In genomic region chr4:68906238-68907137, GRCh38 we compare ENCODE assay signal across 11 cellular contexts. TPM values are rescaled to one million over a fixed set of nuclear protein-coding genes. Genes with fewer than 3 reads are reported as not detected.
DNase-seq lines count a peak whose midpoint lies in the region; ATAC-seq, FAIRE-seq and TF ChIP-seq lines count a peak whose summit lies in the region.
"Had no signal": no experiment of that assay in that cellular context is flagged by ENCODE, and none has a peak within 500 bp of the region (broad histone marks: within the 10 kb centered on the region; RNA-seq: fewer than 3 reads in every experiment).

No MANE protein-coding gene starts in this region.

- peak overlapping the region; percentile 28 for H3K4me3 Mint-ChIP-seq in glutamatergic neuron (ENCODE audit: unreplicated experiment)
- peak overlapping the region; percentile 76 for H3K4me3 Mint-ChIP-seq in nephron progenitor cell
- no peak overlapping the region for H3K4me3 Mint-ChIP-seq in natural killer cell treated with Interleukin-12 subunit alpha and Interleukin-12 subunit beta and Interleukin-15 and Interleukin-18, amount 100 ng/mL, for 72 hours
- H3K4me3 Mint-ChIP-seq: CD8-positive, alpha-beta T cell had no signal

- no peak overlapping the region for H3K4me3 ChIP-seq in BLaER1 treated with 17β-estradiol and CSF1 and Interleukin-3, amounts not matched to agents 10 nM and 100 nM
- H3K4me3 ChIP-seq in Panc1 (ENCODE audit: low read depth in 2 of 2, low read length in 2 of 2), result peak overlapping the region; percentile 11 to 44; a peak in 3 of 4 replicates

- no peaks in the 10 kb centered on the region for H3K9me3 ChIP-seq in BLaER1 treated with 17β-estradiol and CSF1 and Interleukin-3, amounts not matched to agents 10 nM and 100 nM (replicated peaks in 1 of 11)
- no peaks in the 10 kb centered on the region for H3K9me3 ChIP-seq in Panc1 (ENCODE audit: control insufficient read depth, insufficient read depth, low read depth, low read length)

- H3K4me2 ChIP-seq in BLaER1 treated with 17β-estradiol and CSF1 and Interleukin-3, amounts not matched to agents 10 nM and 100 nM, result peak overlapping the region in 7 of 11 experiments; percentile 7 to 33 (median 13); a peak in 5 of 22 replicates

- H3K27me3 ChIP-seq in BLaER1 treated with 17β-estradiol and CSF1 and Interleukin-3, amounts not matched to agents 10 nM and 100 nM, result no peaks in the 10 kb centered on the region
- no peaks in the 10 kb centered on the region for H3K27me3 ChIP-seq in Panc1 (ENCODE audit: control insufficient read depth, insufficient read depth, low read length)

- no peak for TF ChIP-seq CTCF in Panc1 (IDR thresholded peaks at IDR 0.05)
- TF ChIP-seq CTCF in glutamatergic neuron (IDR thresholded peaks at IDR 0.05; ENCODE audit: partially characterized antibody, unreplicated experiment), result no peak
- TF ChIP-seq CTCF in nephron progenitor cell (IDR thresholded peaks at IDR 0.05), result no peak
- TF ChIP-seq CTCF in D721Med (IDR thresholded peaks at IDR 0.05; ENCODE audit: insufficient read depth, missing control alignments), result no peak

- in situ Hi-C loops in Panc1 (cut with HindIII; ENCODE audit: low pct_unique_long_range_greater_than_20kb, low sequenced_read_pairs), result no loop called here

- intact Hi-C loops in Panc1 (cut with micrococcal nuclease; ENCODE audit: unreplicated experiment), result no loop called here

- POLR2A ChIA-PET in Panc1 (lab: Charles Lee), result no interaction called here

- peaks cover 0 to 13% (median 8%) of the 10 kb centered on the region in 10 experiments; a peak in 14 of 20 replicates for H3K4me1 ChIP-seq in BLaER1 treated with 17β-estradiol and CSF1 and Interleukin-3, amounts not matched to agents 10 nM and 100 nM
- no peaks in the 10 kb centered on the region for H3K4me1 ChIP-seq in Panc1 (ENCODE audit: control insufficient read depth, insufficient read depth, low read length)

- CTCF ChIA-PET in Panc1 (lab: Charles Lee), result no interaction called here

- no peak for FAIRE-seq in D721Med (lab: Jason Lieb, UNC)

- no peak for DNase-seq in Panc1 (ENCODE audit: low read depth, low spot score)
- DNase-seq in glutamatergic neuron, result no peak
- DNase-seq in nephron progenitor cell, result no peak
- DNase-seq in germinal center (ENCODE audit: low spot score), result no peak
- no peak for DNase-seq in T-helper 1 cell
- no peak for DNase-seq in natural killer cell treated with Interleukin-12 subunit alpha and Interleukin-12 subunit beta and Interleukin-15 and Interleukin-18, amount 100 ng/mL, for 72 hours (ENCODE audit: low spot score)
- no peak for DNase-seq in D721Med (ENCODE audit: insufficient read length, low spot score)
- DNase-seq: activated naive CD4-positive, alpha-beta T cell; CD8-positive, alpha-beta T cell had no signal

- H4K20me1 ChIP-seq in BLaER1 treated with 17β-estradiol and CSF1 and Interleukin-3, amounts not matched to agents 10 nM and 100 nM, result no peaks in the 10 kb centered on the region

- H3K36me3 Mint-ChIP-seq in glutamatergic neuron (ENCODE audit: unreplicated experiment) (no peaks in the 10 kb centered on the region), nephron progenitor cell (ENCODE audit: low read depth) (no peaks in the 10 kb centered on the region)
- H3K36me3 Mint-ChIP-seq in natural killer cell treated with Interleukin-12 subunit alpha and Interleukin-12 subunit beta and Interleukin-15 and Interleukin-18, amount 100 ng/mL, for 72 hours, result no peaks in the 10 kb centered on the region
- H3K36me3 Mint-ChIP-seq: CD8-positive, alpha-beta T cell had no signal

- peak; percentile 58 for ATAC-seq in Panc1
- ATAC-seq in natural killer cell treated with Interleukin-12 subunit alpha and Interleukin-12 subunit beta and Interleukin-15 and Interleukin-18, amount 100 ng/mL, for 72 hours, result no peak
- ATAC-seq: CD8-positive, alpha-beta T cell had no signal

- H3K36me3 ChIP-seq in BLaER1 treated with 17β-estradiol and CSF1 and Interleukin-3, amounts not matched to agents 10 nM and 100 nM, result no peaks in the 10 kb centered on the region
- no peaks in the 10 kb centered on the region for H3K36me3 ChIP-seq in Panc1 (ENCODE audit: control insufficient read depth, insufficient read depth, low read length)

- no peaks in the 10 kb centered on the region for H3K9me3 Mint-ChIP-seq in glutamatergic neuron (ENCODE audit: unreplicated experiment)
- H3K9me3 Mint-ChIP-seq in nephron progenitor cell, result no peaks in the 10 kb centered on the region
- H3K9me3 Mint-ChIP-seq in natural killer cell treated with Interleukin-12 subunit alpha and Interleukin-12 subunit beta and Interleukin-15 and Interleukin-18, amount 100 ng/mL, for 72 hours, result peaks cover 14% of the 10 kb centered on the region
- H3K9me3 Mint-ChIP-seq: CD8-positive, alpha-beta T cell had no signal

- no peak overlapping the region for H3K27ac Mint-ChIP-seq in glutamatergic neuron (ENCODE audit: unreplicated experiment)
- no peak overlapping the region for H3K27ac Mint-ChIP-seq in nephron progenitor cell
- H3K27ac Mint-ChIP-seq in natural killer cell treated with Interleukin-12 subunit alpha and Interleukin-12 subunit beta and Interleukin-15 and Interleukin-18, amount 100 ng/mL, for 72 hours, result no peak overlapping the region
- H3K27ac Mint-ChIP-seq: CD8-positive, alpha-beta T cell had no signal

- H3K4me1 Mint-ChIP-seq in glutamatergic neuron (ENCODE audit: low read depth, unreplicated experiment), result peaks cover 5% of the 10 kb centered on the region
- H3K4me1 Mint-ChIP-seq in nephron progenitor cell, result peaks cover 22% of the 10 kb centered on the region
- H3K4me1 Mint-ChIP-seq in natural killer cell treated with Interleukin-12 subunit alpha and Interleukin-12 subunit beta and Interleukin-15 and Interleukin-18, amount 100 ng/mL, for 72 hours (ENCODE audit: low read depth in 2 of 2), result no peaks in the 10 kb centered on the region

- no TSS peak for BruUV-seq in Panc1 (replicated peaks; lab: Mats Ljungman, UMichigan)

- peak overlapping the region in 1 of 11 experiments; percentile 6; a peak in 1 of 22 replicates for H3K27ac ChIP-seq in BLaER1 treated with 17β-estradiol and CSF1 and Interleukin-3, amounts not matched to agents 10 nM and 100 nM
- no peak overlapping the region for H3K27ac ChIP-seq in Panc1 (ENCODE audit: low read length)
- H3K27ac ChIP-seq: epithelial cell of prostate had no signal

- H3K27me3 Mint-ChIP-seq in glutamatergic neuron (ENCODE audit: unreplicated experiment) (peaks cover 2% of the 10 kb centered on the region), nephron progenitor cell (ENCODE audit: low read depth, poor library complexity) (peaks cover 4% of the 10 kb centered on the region)
- no peaks in the 10 kb centered on the region for H3K27me3 Mint-ChIP-seq in natural killer cell treated with Interleukin-12 subunit alpha and Interleukin-12 subunit beta and Interleukin-15 and Interleukin-18, amount 100 ng/mL, for 72 hours

- H3K9ac ChIP-seq in BLaER1 treated with 17β-estradiol and CSF1 and Interleukin-3, amounts not matched to agents 10 nM and 100 nM, result no peak overlapping the region

RNA-seq across cellular contexts. Expression of gene UGT2A3, which starts 45.1 kb away (rescaled TPM):
- total RNA-seq in Panc1 (2021; ENCODE audit: unreplicated experiment) (0.05 TPM), glutamatergic neuron (ENCODE audit: unreplicated experiment) (not detected)
- polyA plus RNA-seq in Panc1 (2012; ENCODE audit: insufficient read length), result not detected
- total RNA-seq in natural killer cell treated with Interleukin-12 subunit alpha and Interleukin-12 subunit beta and Interleukin-15 and Interleukin-18, amount 100 ng/mL, for 72 hours, result not detected
- total RNA-seq: CD8-positive, alpha-beta T cell had no signal

Comparison
In these comparisons a context has a peak if more than half of its experiments do, and no peak if none do; other contexts are left out.
1. H3K4me3 ChIP-seq: peak in Panc1 (2 of 2); none in BLaER1 treated with 17β-estradiol and CSF1 and Interleukin-3, amounts not matched to agents 10 nM and 100 nM (0 of 10).